ENCODE assay signal across 21 cellular contexts in the genomic region with DNA sequence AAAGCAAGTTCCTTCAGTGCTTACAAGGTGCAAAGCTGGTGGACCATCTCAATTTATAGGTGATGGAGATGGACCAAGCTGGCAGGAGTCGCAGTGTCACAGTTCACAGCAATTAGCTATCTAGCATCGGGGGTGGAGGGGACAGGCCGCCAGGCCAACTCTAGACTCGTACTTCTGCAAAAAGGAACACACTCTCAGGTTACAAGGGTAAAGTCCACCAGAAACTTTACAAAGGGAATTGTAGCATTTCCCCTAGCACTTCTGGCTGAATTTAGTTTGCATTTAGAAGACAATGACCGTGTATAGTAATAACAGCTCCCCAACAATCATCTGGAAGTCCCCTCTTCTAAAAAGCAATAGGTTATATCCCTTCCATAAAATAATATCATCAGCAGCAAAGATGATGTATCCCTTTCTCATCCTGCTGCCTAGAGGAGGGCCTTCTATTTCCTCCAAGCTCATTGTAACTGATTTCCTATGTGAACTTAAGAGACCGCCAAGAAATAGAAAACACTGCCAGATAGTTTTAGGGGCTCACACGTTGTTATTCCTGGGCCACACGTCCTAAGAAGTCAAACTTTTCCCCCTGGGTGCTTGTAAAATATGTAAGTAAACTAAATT. TPM values are rescaled to one million over a fixed set of nuclear protein-coding genes. Genes with fewer than 3 reads are reported as not detected.
DNase-seq lines count a peak whose midpoint lies in the region; ATAC-seq and TF ChIP-seq lines count a peak whose summit lies in the region.
"Had no signal": no experiment of that assay in that cellular context is flagged by ENCODE, and none has a peak within 500 bp of the region (broad histone marks: within the 10 kb centered on the region; RNA-seq: fewer than 3 reads in every experiment).

No MANE protein-coding gene starts in this region.

- DNase-seq in heart right ventricle (no peak), right atrium auricular region (ENCODE audit: low spot score) (no peak), NOMO-1 (lab: John Stamatoyannopoulos, UW; ENCODE audit: unreplicated experiment in 2 of 2) (peak; percentile 4 to 34), left kidney (ENCODE audit: low read depth, low spot score) (peak; percentile 50), type B pancreatic cell (ENCODE audit: extremely low spot score, unreplicated experiment) (no peak), PC-3 (no peak), ureter (ENCODE audit: low spot score) (no peak)
- DNase-seq: activated CD4-positive, alpha-beta T cell treated with anti-CD3 and anti-CD28 coated beads, Interleukin-2, amount 50 U/mL, for 1 hour; activated CD8-positive, alpha-beta memory T cell treated with anti-CD3 and anti-CD28 coated beads, Interleukin-2, amount 50 U/mL, for 48 hours; activated gamma-delta T cell treated with Interleukin-2 at 50 U/mL for 16 hours; anterior cingulate cortex; effector memory CD8-positive, alpha-beta T cell; glutamatergic neuron; HCEC 1CT; NCI-H187 treated with DMSO at 0.1 percent for 48 hours; stimulated activated CD4-positive, alpha-beta T cell treated with anti-CD3 and anti-CD28 coated beads, Interleukin-4, amount 100 ng/mL, for 24 hours had no signal

- intact Hi-C loops in heart right ventricle (cut with DNase I): no loop called here
- intact Hi-C loops in PC-3 (cut with micrococcal nuclease): no loop called here

- H3K4me2 ChIP-seq in PC-3 (ENCODE audit: low read length): no peak overlapping the region
- H3K4me2 ChIP-seq: BLaER1 treated with 17β-estradiol and CSF1 and Interleukin-3, amounts not matched to agents 10 nM and 100 nM; KMS-11 had no signal

- H3K9me2 ChIP-seq in PC-3 (replicated peaks; ENCODE audit: low read length): no peaks in the 10 kb centered on the region

- no peaks in the 10 kb centered on the region for H3F3A ChIP-seq in PC-3 (ENCODE audit: low read length, unreplicated experiment)

- peak overlapping the region in 5 of 10 donors; percentile 25 to 55 (median 35) for H3K27ac ChIP-seq in heart right ventricle
- H3K27ac ChIP-seq in right atrium auricular region: no peak overlapping the region
- no peak overlapping the region for H3K27ac ChIP-seq in PC-3 (ENCODE audit: low read length)
- H3K27ac ChIP-seq: BLaER1 treated with 17β-estradiol and CSF1 and Interleukin-3, amounts not matched to agents 10 nM and 100 nM; HL-60; KMS-11 had no signal

- CTCF ChIA-PET in PC-3 (lab: Charles Lee): no interaction called here

- no peak for TF ChIP-seq CTCF in heart right ventricle (IDR thresholded peaks at IDR 0.05)
- TF ChIP-seq CTCF in right atrium auricular region (IDR thresholded peaks at IDR 0.05): no peak
- TF ChIP-seq CTCF in type B pancreatic cell (conservative IDR thresholded peaks at IDR 0.05): no peak
- no peak for TF ChIP-seq CTCF in PC-3 (conservative IDR thresholded peaks at IDR 0.05; ENCODE audit: low read depth, low read length)

- BruUV-seq in PC-3 (replicated peaks; lab: Mats Ljungman, UMichigan): no TSS peak

- H3K27me3 Mint-ChIP-seq in type B pancreatic cell: no peaks in the 10 kb centered on the region
- H3K27me3 Mint-ChIP-seq: effector memory CD8-positive, alpha-beta T cell had no signal

- POLR2A ChIA-PET in PC-3 (lab: Charles Lee; ENCODE audit: unreplicated experiment): interaction anchor here (0.6 kb wide), 1 partner anchor 724 kb away, joined by 3 read pairs; no protein-coding TSS in a partner anchor

- H2AFZ ChIP-seq in PC-3 (ENCODE audit: low read length): no peak overlapping the region

- H3K27me3 ChIP-seq in heart right ventricle (peaks cover 0 to 4% (median 0%) of the 10 kb centered on the region in 7 donors), right atrium auricular region (no peaks in the 10 kb centered on the region), PC-3 (ENCODE audit: low read length) (no peaks in the 10 kb centered on the region)
- H3K27me3 ChIP-seq: BLaER1 treated with 17β-estradiol and CSF1 and Interleukin-3, amounts not matched to agents 10 nM and 100 nM had no signal

- H3K9me3 ChIP-seq in heart right ventricle (peaks cover 0 to 4% (median 0%) of the 10 kb centered on the region in 11 donors), right atrium auricular region (no peaks in the 10 kb centered on the region), PC-3 (ENCODE audit: low read length) (no peaks in the 10 kb centered on the region)

- no peaks in the 10 kb centered on the region for H3K36me3 Mint-ChIP-seq in type B pancreatic cell

- ATAC-seq in heart right ventricle (peak in 5 of 8 donors; percentile 17 to 57 (median 33)), PC-3 (no peak), GM21423 (IDR thresholded peaks at IDR 0.05; ENCODE audit: unreplicated experiment) (no peak)
- ATAC-seq: effector memory CD8-positive, alpha-beta T cell; Right ventricle myocardium inferior had no signal

- no peak overlapping the region for H3K4me3 ChIP-seq in heart right ventricle
- H3K4me3 ChIP-seq in right atrium auricular region: no peak overlapping the region
- H3K4me3 ChIP-seq in PC-3 (ENCODE audit: low read length): no peak overlapping the region
- H3K4me3 ChIP-seq: BLaER1 treated with 17β-estradiol and CSF1 and Interleukin-3, amounts not matched to agents 10 nM and 100 nM had no signal

- no peak overlapping the region for H3K9ac ChIP-seq in PC-3 (ENCODE audit: low read length)
- H3K9ac ChIP-seq: BLaER1 treated with 17β-estradiol and CSF1 and Interleukin-3, amounts not matched to agents 10 nM and 100 nM; KMS-11 had no signal

- 0 out of 2 replicates have a peak, but pooled peaks cover 4% of the 10 kb centered on the region for H3K79me2 ChIP-seq in PC-3 (ENCODE audit: low read length)

- H3K4me1 Mint-ChIP-seq in type B pancreatic cell (ENCODE audit: unreplicated experiment): peaks cover 21% of the 10 kb centered on the region

- H3K36me3 ChIP-seq in heart right ventricle: no peaks in the 10 kb centered on the region
- H3K36me3 ChIP-seq in right atrium auricular region: no peaks in the 10 kb centered on the region
- no peaks in the 10 kb centered on the region for H3K36me3 ChIP-seq in PC-3 (ENCODE audit: low read depth, low read length)
- H3K36me3 ChIP-seq: BLaER1 treated with 17β-estradiol and CSF1 and Interleukin-3, amounts not matched to agents 10 nM and 100 nM had no signal

- WGBS in heart right ventricle, 2 donors: 66 to 70% methylated on average over 8 of the region's 8 CpGs

- peak overlapping the region; percentile 15 for H3K27ac Mint-ChIP-seq in type B pancreatic cell
- H3K27ac Mint-ChIP-seq: effector memory CD8-positive, alpha-beta T cell had no signal

- no peaks in the 10 kb centered on the region for H3K9me3 Mint-ChIP-seq in type B pancreatic cell
- H3K9me3 Mint-ChIP-seq: effector memory CD8-positive, alpha-beta T cell had no signal

- H4K20me1 ChIP-seq in PC-3 (ENCODE audit: low read length): no peaks in the 10 kb centered on the region

- H3K4me1 ChIP-seq in heart right ventricle (peaks cover 0 to 50% (median 10%) of the 10 kb centered on the region in 9 donors), right atrium auricular region (peaks cover 0 to 6% of the 10 kb centered on the region in 2 donors), PC-3 (ENCODE audit: insufficient read depth, low read length) (peaks cover 12% of the 10 kb centered on the region)

- no peak overlapping the region for H3K4me3 Mint-ChIP-seq in type B pancreatic cell
- H3K4me3 Mint-ChIP-seq: effector memory CD8-positive, alpha-beta T cell had no signal

RNA-seq across cellular contexts. Expression of a gene that starts 8.5 kb away (rescaled TPM):
- total RNA-seq in heart right ventricle (10 to 100 TPM; 31.6 to 73.7 (median 43.4) TPM), right atrium auricular region (10 to 100 TPM; 79.6 to 80.5 TPM), type B pancreatic cell (ENCODE audit: low replicate concordance) (46.2 and 122 TPM in 2 replicates), PC-3 (2014; rRNA removed) (31.7 and 36.5 TPM in 2 replicates), ureter (108 TPM)
- 10 to 100 TPM; 32.0 to 45.3 TPM for polyA plus RNA-seq in heart right ventricle

Comparison
In these comparisons a context has a peak if more than half of its experiments do, and no peak if none do; other contexts are left out.
1. ATAC-seq: peak in heart right ventricle (5 of 8); none in PC-3 (single experiment) and GM21423 (single experiment).
2. DNase-seq: peak in NOMO-1 (2 of 2) and left kidney (single experiment); none in heart right ventricle (0 of 2), right atrium auricular region (single experiment), type B pancreatic cell (single experiment), PC-3 (single experiment) and ureter (single experiment).